ENCODE assay signal across 37 cellular contexts in genomic region chr6:118945217-118945616, GRCh38. TPM values are rescaled to one million over a fixed set of nuclear protein-coding genes. Genes with fewer than 3 reads are reported as not detected.
DNase-seq lines count a peak whose midpoint lies in the region; ATAC-seq, FAIRE-seq and TF ChIP-seq lines count a peak whose summit lies in the region.
"Had no signal": no experiment of that assay in that cellular context is flagged by ENCODE, and none has a peak within 500 bp of the region (broad histone marks: within the 10 kb centered on the region; RNA-seq: fewer than 3 reads in every experiment).

No MANE protein-coding gene starts in this region.

- no peak overlapping the region for H3K9ac ChIP-seq in HepG2 (ENCODE audit: insufficient read depth, low read depth, low read length)
- H3K9ac ChIP-seq in K562 (ENCODE audit: insufficient read depth in 1 of 2, low read depth in 2 of 2, low read length in 2 of 2) = no peak overlapping the region
- no peak overlapping the region for H3K9ac ChIP-seq in endodermal cell (ENCODE audit: extremely low read depth, low read length, poor library complexity, severe bottlenecking)
- H3K9ac ChIP-seq: BLaER1; BLaER1 treated with 17β-estradiol and CSF1 and Interleukin-3, amounts not matched to agents 10 nM and 100 nM had no signal

- POLR2A ChIA-PET in HepG2 (lab: Yijun Ruan, JAX) = no interaction called here
- POLR2A ChIA-PET in K562 (lab: Yijun Ruan, JAX) = interaction anchor here (0.7 to 0.9 kb wide), 2 partner anchors 10 to 28 kb away, joined by 3 read pairs; partner anchors contain the start of gene MCM9

- TF ChIP-seq POLR2A in HepG2 (IDR thresholded peaks at IDR 0.05; ENCODE audit: insufficient read depth in 1 of 2, low read depth in 2 of 2, low read length in 2 of 2) (no peak), right lobe of liver (IDR thresholded peaks at IDR 0.05) (no peak), K562 (conservative IDR thresholded peaks at IDR 0.05) (no peak)

- TF ChIP-seq EP300 in HepG2 (IDR thresholded peaks at IDR 0.05; ENCODE audit: low read depth in 2 of 2, low read length in 2 of 2) = no peak
- no peak for TF ChIP-seq EP300 in HepG2 (CRISPR knock-in tag; IDR thresholded peaks at IDR 0.05; ENCODE audit: borderline replicate concordance)
- TF ChIP-seq EP300 in K562 (IDR thresholded peaks at IDR 0.05; ENCODE audit: low read length) = no peak

- in situ Hi-C loops in HepG2 (cut with HindIII; ENCODE audit: extremely low pct_ligation_motif_present, low pct_unique_long_range_greater_than_20kb) = no loop called here
- in situ Hi-C loops in K562 (cut with MboI) = no loop called here

- no TSS peak for BruUV-seq in HepG2 (replicated peaks; lab: Mats Ljungman, UMichigan)
- no TSS peak for BruUV-seq in K562 (replicated peaks; lab: Mats Ljungman, UMichigan)

- ATAC-seq in HepG2 (no peak), right lobe of liver (no peak), K562 (no peak), HG02588 (IDR thresholded peaks at IDR 0.05; ENCODE audit: unreplicated experiment) (no peak), GM21381 (IDR thresholded peaks at IDR 0.05; ENCODE audit: unreplicated experiment) (no peak), GM21367 (IDR thresholded peaks at IDR 0.05; ENCODE audit: unreplicated experiment) (no peak)
- ATAC-seq: A549; CD8-positive, alpha-beta T cell had no signal

- no peak for TF ChIP-seq RAD21 in HepG2 (CRISPR knock-in tag; IDR thresholded peaks at IDR 0.05)
- no peak for TF ChIP-seq RAD21 in K562 (CRISPR knock-in tag; conservative IDR thresholded peaks at IDR 0.05 in 1 of 2, IDR thresholded peaks at IDR 0.05 in 1 of 2)

- FAIRE-seq in HepG2 (lab: Jason Lieb, UNC) (no peak), GM18507 (lab: Jason Lieb, UNC) (peak; percentile 31), K562 (lab: Jason Lieb, UNC) (no peak)
- FAIRE-seq: A204.1, A549, D721Med had no signal

- H4K20me1 ChIP-seq in HepG2 (ENCODE audit: insufficient read depth, low read length) = no peaks in the 10 kb centered on the region
- H4K20me1 ChIP-seq in K562 (replicated peaks; ENCODE audit: control insufficient read depth, insufficient read depth, low read length) = no peaks in the 10 kb centered on the region
- H4K20me1 ChIP-seq: BLaER1; BLaER1 treated with 17β-estradiol and CSF1 and Interleukin-3, amounts not matched to agents 10 nM and 100 nM had no signal

- peaks cover 73% of the 10 kb centered on the region for H3K9me3 Mint-ChIP-seq in endodermal cell

- H2AFZ ChIP-seq in HepG2 (ENCODE audit: low read length) = no peak overlapping the region
- H2AFZ ChIP-seq in K562 (ENCODE audit: low read depth, low read length) = no peak overlapping the region

- no peaks in the 10 kb centered on the region for H3K9me1 ChIP-seq in K562 (ENCODE audit: control insufficient read depth, insufficient read depth, low read length)

- H3K4me3 ChIP-seq in HepG2 (replicated peaks in 1 of 3; ENCODE audit: insufficient read depth in 1 of 3, low read depth in 2 of 3, low read length in 3 of 3) = no peak overlapping the region
- H3K4me3 ChIP-seq in right lobe of liver = no peak overlapping the region
- H3K4me3 ChIP-seq in K562 = no peak overlapping the region
- H3K4me3 ChIP-seq in endodermal cell (ENCODE audit: low read length) = peak overlapping the region; percentile 61
- H3K4me3 ChIP-seq: A549; BLaER1; BLaER1 treated with 17β-estradiol and CSF1 and Interleukin-3, amounts not matched to agents 10 nM and 100 nM had no signal

- CTCF ChIA-PET in HepG2 (lab: Yijun Ruan, JAX; ENCODE audit: low intra/inter-chr PET ratio, low total read pairs) (no interaction called here), K562 (lab: Yijun Ruan, JAX; ENCODE audit: low intra/inter-chr PET ratio) (no interaction called here)

- H3K27ac ChIP-seq in HepG2 (ENCODE audit: extremely low read length, insufficient read depth, low read length) = no peak overlapping the region
- H3K27ac ChIP-seq in right lobe of liver = no peak overlapping the region
- no peak overlapping the region for H3K27ac ChIP-seq in K562 (ENCODE audit: extremely low read depth, low read depth, low read length)
- H3K27ac ChIP-seq in endodermal cell (ENCODE audit: low read depth, low read length) = no peak overlapping the region
- H3K27ac ChIP-seq: 22Rv1; A549; BLaER1; BLaER1 treated with 17β-estradiol and CSF1 and Interleukin-3, amounts not matched to agents 10 nM and 100 nM; C4-2B had no signal

- peaks cover 27% of the 10 kb centered on the region for H3K36me3 Mint-ChIP-seq in endodermal cell (ENCODE audit: low read depth)
- H3K36me3 Mint-ChIP-seq: CD14-positive monocyte had no signal

- H3K4me1 Mint-ChIP-seq in endodermal cell = no peaks in the 10 kb centered on the region
- H3K4me1 Mint-ChIP-seq: CD14-positive monocyte; CD4-positive, alpha-beta memory T cell; CD4-positive, CD25-positive, alpha-beta regulatory T cell; CD8-positive, alpha-beta memory T cell had no signal

- no peak for DNase-seq in HepG2 (ENCODE audit: low spot score)
- DNase-seq in right lobe of liver = no peak
- no peak for DNase-seq in GM18507 (ENCODE audit: extremely low spot score, insufficient read length, low read depth)
- DNase-seq in K562 (ENCODE audit: extremely low read depth in 1 of 4, low spot score in 3 of 4) = no peak
- no peak for DNase-seq in endodermal cell
- DNase-seq: 8988T; ACHN; AML-193; BE2C; C1 segment of cervical spinal cord; Caco-2; Calu3; CD4-positive, alpha-beta memory T cell; CD4-positive, alpha-beta T cell; CD4-positive, CD25-positive, alpha-beta regulatory T cell; CD8-positive, alpha-beta memory T cell; CD8-positive, alpha-beta T cell; COR-L47; DMS 273 treated with DMSO at 0.1 percent for 48 hours; DMS153; DMS53; DMS79; DMS79 treated with DMSO at 0.1 percent for 48 hours; DND-41; EL had no signal

- H3K4me2 ChIP-seq in HepG2 (ENCODE audit: low read depth, low read length) (no peak overlapping the region), K562 (ENCODE audit: insufficient read depth, low read length) (no peak overlapping the region)
- H3K4me2 ChIP-seq: A549; BLaER1; BLaER1 treated with 17β-estradiol and CSF1 and Interleukin-3, amounts not matched to agents 10 nM and 100 nM had no signal

- H3K27me3 Mint-ChIP-seq in endodermal cell (ENCODE audit: insufficient read depth) = no peaks in the 10 kb centered on the region
- H3K27me3 Mint-ChIP-seq: B cell; CD4-positive, alpha-beta memory T cell; CD4-positive, alpha-beta T cell; CD4-positive, CD25-positive, alpha-beta regulatory T cell; CD8-positive, alpha-beta memory T cell had no signal

- H3K36me3 ChIP-seq in HepG2 (replicated peaks in 1 of 2; ENCODE audit: control insufficient read depth in 1 of 2, insufficient read depth in 2 of 2, low read length in 2 of 2) = no peaks in the 10 kb centered on the region
- H3K36me3 ChIP-seq in right lobe of liver = no peaks in the 10 kb centered on the region
- no peaks in the 10 kb centered on the region for H3K36me3 ChIP-seq in K562 (ENCODE audit: control insufficient read depth, insufficient read depth, low read length)
- H3K36me3 ChIP-seq in endodermal cell (ENCODE audit: control insufficient read depth, insufficient read depth, low read length) = peaks cover 10% of the 10 kb centered on the region
- H3K36me3 ChIP-seq: BE2C, BLaER1 had no signal

- H3K27me3 ChIP-seq in HepG2 (ENCODE audit: control insufficient read depth in 1 of 2, insufficient read depth in 2 of 2, low read length in 2 of 2) (no peaks in the 10 kb centered on the region), right lobe of liver (no peaks in the 10 kb centered on the region), K562 (ENCODE audit: control insufficient read depth in 2 of 2, insufficient read depth in 2 of 2, low read length in 2 of 2) (no peaks in the 10 kb centered on the region), endodermal cell (ENCODE audit: control insufficient read depth, insufficient read depth, low read length, poor library complexity, severe bottlenecking) (no peaks in the 10 kb centered on the region)
- H3K27me3 ChIP-seq: BE2C; BLaER1; BLaER1 treated with 17β-estradiol and CSF1 and Interleukin-3, amounts not matched to agents 10 nM and 100 nM had no signal

- intact Hi-C loops in HepG2 (cut with micrococcal nuclease; ENCODE audit: unreplicated experiment) (no loop called here), right lobe of liver (cut with DNase I) (no loop called here), K562 (cut with micrococcal nuclease) (no loop called here)

- H3K4me1 ChIP-seq in HepG2 (ENCODE audit: insufficient read depth, low read length) = no peaks in the 10 kb centered on the region
- H3K4me1 ChIP-seq in right lobe of liver = no peaks in the 10 kb centered on the region
- H3K4me1 ChIP-seq in K562 (replicated peaks in 1 of 2; ENCODE audit: control insufficient read depth in 2 of 2, insufficient read depth in 2 of 2, low read length in 2 of 2) = no peaks in the 10 kb centered on the region
- no peaks in the 10 kb centered on the region for H3K4me1 ChIP-seq in endodermal cell (ENCODE audit: control insufficient read depth, insufficient read depth, low read length)
- H3K4me1 ChIP-seq: A549; BE2C; BLaER1; BLaER1 treated with 17β-estradiol and CSF1 and Interleukin-3, amounts not matched to agents 10 nM and 100 nM; Caco-2 had no signal

- no peak for TF ChIP-seq CTCF in HepG2 (CRISPR knock-in tag; IDR thresholded peaks at IDR 0.05)
- no peak for TF ChIP-seq CTCF in right lobe of liver (IDR thresholded peaks at IDR 0.05)
- no peak for TF ChIP-seq CTCF in K562 (IDR thresholded peaks at IDR 0.05 in 2 of 3, conservative IDR thresholded peaks at IDR 0.05 in 1 of 3; ENCODE audit: insufficient read depth in 2 of 3, low read depth in 1 of 3, low read length in 3 of 3)
- TF ChIP-seq CTCF in endodermal cell (conservative IDR thresholded peaks at IDR 0.05) = no peak

- H3K27ac Mint-ChIP-seq in endodermal cell = no peak overlapping the region
- H3K27ac Mint-ChIP-seq: B cell; CD14-positive monocyte; CD4-positive, alpha-beta memory T cell; CD4-positive, alpha-beta T cell; CD8-positive, alpha-beta T cell had no signal

- H3K79me2 ChIP-seq in HepG2 (ENCODE audit: insufficient read depth, low read length) = no peaks in the 10 kb centered on the region
- H3K79me2 ChIP-seq in K562 (ENCODE audit: control insufficient read depth, insufficient read depth, low read length) = no peaks in the 10 kb centered on the region

- H3K9me3 ChIP-seq in HepG2 (ENCODE audit: low read length) (peaks cover 18% of the 10 kb centered on the region), right lobe of liver (no peaks in the 10 kb centered on the region), K562 (replicated peaks; ENCODE audit: control insufficient read depth, insufficient read depth, low read depth, low read length) (peaks cover 2% of the 10 kb centered on the region; the same call in 1 of the 2 replicates), endodermal cell (ENCODE audit: control insufficient read depth, low read length) (peaks cover 69% of the 10 kb centered on the region)
- H3K9me3 ChIP-seq: BE2C had no signal

- no peak overlapping the region for H3K4me3 Mint-ChIP-seq in endodermal cell
- H3K4me3 Mint-ChIP-seq: B cell; CD14-positive monocyte; CD4-positive, alpha-beta memory T cell; CD4-positive, alpha-beta T cell; CD4-positive, CD25-positive, alpha-beta regulatory T cell; CD8-positive, alpha-beta memory T cell; CD8-positive, alpha-beta T cell had no signal

RNA-seq across cellular contexts. Expression of gene MCM9, which starts 10.3 kb away (rescaled TPM):
- total RNA-seq in HepG2 (2016; rRNA removed; fragmentation: Illumina TruSeq; extraction: Trizol) = 11.6 and 17.2 TPM in 2 replicates
- total RNA-seq in HepG2 (2016; cell fraction: cytosol; rRNA removed; fragmentation: Illumina TruSeq; extraction: Trizol; ENCODE audit: low read depth) = 2.7 and 2.9 TPM in 2 replicates
- total RNA-seq in HepG2 (2016; cell fraction: insoluble cytoplasmic fraction; rRNA removed; fragmentation: Illumina TruSeq; extraction: Trizol) = 10.8 and 16.0 TPM in 2 replicates
- 5.0 TPM in 2 replicates for total RNA-seq in HepG2 (2016; cell fraction: membrane; rRNA removed; fragmentation: Illumina TruSeq; extraction: Trizol)
- total RNA-seq in HepG2 (2016; cell fraction: nucleus; rRNA removed; fragmentation: Illumina TruSeq; extraction: Trizol) = 37.0 and 37.6 TPM in 2 replicates
- 3.3 and 3.8 TPM in 2 replicates for polyA plus RNA-seq in HepG2 (2011; rRNA removed)
- polyA plus RNA-seq in HepG2 (2011; cell fraction: cytosol; rRNA removed) = 1.4 and 1.7 TPM in 2 replicates
- 10.2 and 12.2 TPM in 2 replicates for polyA plus RNA-seq in HepG2 (2011; cell fraction: nucleus; rRNA removed)
- polyA plus RNA-seq in HepG2 (2012) = 6.7 and 8.7 TPM in 2 replicates
- polyA plus RNA-seq in HepG2 (2016; cell fraction: cytosol; fragmentation: Illumina TruSeq; extraction: Trizol; ENCODE audit: low read depth) = 0.57 and 0.58 TPM in 2 replicates
- 5.1 and 5.7 TPM in 2 replicates for polyA plus RNA-seq in HepG2 (2016; cell fraction: insoluble cytoplasmic fraction; fragmentation: Illumina TruSeq; extraction: Trizol; ENCODE audit: low read depth)
- 1.4 TPM in 2 replicates for polyA plus RNA-seq in HepG2 (2016; cell fraction: membrane; fragmentation: Illumina TruSeq; extraction: Trizol; ENCODE audit: low read depth)
- polyA plus RNA-seq in HepG2 (2016; cell fraction: nucleus; fragmentation: Illumina TruSeq; extraction: Trizol; ENCODE audit: insufficient read depth, low read depth) = 24.3 and 25.6 TPM in 2 replicates
- 7.4 and 13.2 TPM in 2 replicates for polyA minus RNA-seq in HepG2 (2011; rRNA and poly(A)+ RNA removed; ENCODE audit: low replicate concordance)
- 4.0 and 5.6 TPM in 2 replicates for polyA minus RNA-seq in HepG2 (2011; cell fraction: cytosol; rRNA and poly(A)+ RNA removed)
- polyA minus RNA-seq in HepG2 (2011; cell fraction: nucleus; rRNA and poly(A)+ RNA removed) = 53.5 and 55.6 TPM in 2 replicates
- total RNA-seq in right lobe of liver = 1 to 10 TPM; 4.3 to 7.6 (median 6.9) TPM
- 53.3 and 93.6 TPM in 2 replicates for total RNA-seq in K562 (2011; cell fraction: chromatin; rRNA removed; ENCODE audit: low replicate concordance)
- 21.1 and 21.2 TPM in 2 replicates for total RNA-seq in K562 (2011; cell fraction: nucleolus; rRNA removed)
- total RNA-seq in K562 (2011; cell fraction: nucleoplasm; rRNA removed) = 36.7 and 42.6 TPM in 2 replicates
- total RNA-seq in K562 (2014; rRNA removed) = 8.2 and 8.6 TPM in 2 replicates
- 16.7 and 18.2 TPM in 2 replicates for total RNA-seq in K562 (2014; rRNA removed; fragmentation: Illumina TruSeq; extraction: Trizol)
- 13.7 and 16.3 TPM in 2 replicates for total RNA-seq in K562 (2015; rRNA removed; fragmentation: Illumina TruSeq; extraction: Trizol)
- total RNA-seq in K562 (2021) = 13.1 and 16.7 TPM in 2 replicates
- 9.9 and 13.1 TPM in 2 replicates for polyA plus RNA-seq in K562 (2011; rRNA removed)
- polyA plus RNA-seq in K562 (2011; cell fraction: cytosol; rRNA removed) = 2.1 and 4.2 TPM in 2 replicates
- polyA plus RNA-seq in K562 (2011; cell fraction: nucleus; rRNA removed) = 20.1 and 22.3 TPM in 2 replicates
- 8.9 and 10.5 TPM in 2 replicates for polyA plus RNA-seq in K562 (2012)
- polyA plus RNA-seq in K562 (2014; fragmentation: Illumina TruSeq; extraction: Trizol) = 10.3 and 11.6 TPM in 2 replicates
- polyA plus RNA-seq in K562 (2014; fragmentation: Nextera tagmentation; extraction: Ambion mirVana) = 1 to 10 TPM; 4.8 to 5.8 TPM
- 9.1 and 10.7 TPM in 2 replicates for polyA plus RNA-seq in K562 (2014; rRNA removed)
- polyA minus RNA-seq in K562 (2011; rRNA and poly(A)+ RNA removed) = 29.3 and 32.8 TPM in 2 replicates
- 8.1 and 10.8 TPM in 2 replicates for polyA minus RNA-seq in K562 (2011; cell fraction: cytosol; rRNA and poly(A)+ RNA removed)
- 27.1 and 35.7 TPM in 2 replicates for polyA minus RNA-seq in K562 (2011; cell fraction: nucleus; rRNA and poly(A)+ RNA removed)
- 10 to 100 TPM; 17.8 to 21.2 TPM for total RNA-seq in endodermal cell
- 12.3 TPM for polyA plus RNA-seq in endodermal cell (2013, experiment 1 of 2)
- polyA plus RNA-seq in endodermal cell (2013, experiment 2 of 2) = 11.7 TPM

RNA-seq across cellular contexts. Expression of gene ASF1A, which starts 51.3 kb away (rescaled TPM):
- total RNA-seq in HepG2 (2016; rRNA removed; fragmentation: Illumina TruSeq; extraction: Trizol) (49.9 and 85.2 TPM in 2 replicates), right lobe of liver (10 to 100 TPM in 2 of 6 experiments, 1 to 10 TPM in 4; 5.8 to 15.3 (median 8.3) TPM), K562 (2014; rRNA removed) (31.8 and 34.6 TPM in 2 replicates), K562 (2014; rRNA removed; fragmentation: Illumina TruSeq; extraction: Trizol) (45.3 and 49.5 TPM in 2 replicates), K562 (2015; rRNA removed; fragmentation: Illumina TruSeq; extraction: Trizol) (28.8 and 31.5 TPM in 2 replicates), K562 (2021) (42.4 and 49.4 TPM in 2 replicates), endodermal cell (10 to 100 TPM; 44.5 to 54.9 TPM)
- total RNA-seq in HepG2 (2016; cell fraction: cytosol; rRNA removed; fragmentation: Illumina TruSeq; extraction: Trizol; ENCODE audit: low read depth) = 17.0 and 17.9 TPM in 2 replicates
- 54.7 and 88.6 TPM in 2 replicates for total RNA-seq in HepG2 (2016; cell fraction: insoluble cytoplasmic fraction; rRNA removed; fragmentation: Illumina TruSeq; extraction: Trizol)
- total RNA-seq in HepG2 (2016; cell fraction: membrane; rRNA removed; fragmentation: Illumina TruSeq; extraction: Trizol) = 30.4 and 36.4 TPM in 2 replicates
- total RNA-seq in HepG2 (2016; cell fraction: nucleus; rRNA removed; fragmentation: Illumina TruSeq; extraction: Trizol) = 29.6 and 32.2 TPM in 2 replicates
- polyA plus RNA-seq in HepG2 (2011; rRNA removed) (10.3 and 14.5 TPM in 2 replicates), K562 (2011; rRNA removed) (26.8 and 37.0 TPM in 2 replicates), K562 (2014; fragmentation: Illumina TruSeq; extraction: Trizol) (35.0 and 36.2 TPM in 2 replicates), K562 (2014; fragmentation: Nextera tagmentation; extraction: Ambion mirVana) (10 to 100 TPM; 32.1 to 34.8 TPM), K562 (2014; rRNA removed) (33.2 and 34.5 TPM in 2 replicates)
- 7.0 and 7.5 TPM in 2 replicates for polyA plus RNA-seq in HepG2 (2011; cell fraction: cytosol; rRNA removed)
- polyA plus RNA-seq in HepG2 (2011; cell fraction: nucleus; rRNA removed) = 4.1 and 5.1 TPM in 2 replicates
- polyA plus RNA-seq in HepG2 (2012) = 19.9 and 21.0 TPM in 2 replicates
- 7.8 and 9.6 TPM in 2 replicates for polyA plus RNA-seq in HepG2 (2016; cell fraction: cytosol; fragmentation: Illumina TruSeq; extraction: Trizol; ENCODE audit: low read depth)
- polyA plus RNA-seq in HepG2 (2016; cell fraction: insoluble cytoplasmic fraction; fragmentation: Illumina TruSeq; extraction: Trizol; ENCODE audit: low read depth) = 78.3 and 79.2 TPM in 2 replicates
- 15.4 and 16.4 TPM in 2 replicates for polyA plus RNA-seq in HepG2 (2016; cell fraction: membrane; fragmentation: Illumina TruSeq; extraction: Trizol; ENCODE audit: low read depth)
- 33.6 and 34.4 TPM in 2 replicates for polyA plus RNA-seq in HepG2 (2016; cell fraction: nucleus; fragmentation: Illumina TruSeq; extraction: Trizol; ENCODE audit: insufficient read depth, low read depth)
- polyA minus RNA-seq in HepG2 (2011; rRNA and poly(A)+ RNA removed; ENCODE audit: low replicate concordance) = 7.9 and 11.6 TPM in 2 replicates
- 10.0 and 11.0 TPM in 2 replicates for polyA minus RNA-seq in HepG2 (2011; cell fraction: cytosol; rRNA and poly(A)+ RNA removed)
- 17.8 and 22.7 TPM in 2 replicates for polyA minus RNA-seq in HepG2 (2011; cell fraction: nucleus; rRNA and poly(A)+ RNA removed)
- 12.1 and 19.2 TPM in 2 replicates for total RNA-seq in K562 (2011; cell fraction: chromatin; rRNA removed; ENCODE audit: low replicate concordance)
- 6.8 and 7.5 TPM in 2 replicates for total RNA-seq in K562 (2011; cell fraction: nucleolus; rRNA removed)
- 8.8 and 12.4 TPM in 2 replicates for total RNA-seq in K562 (2011; cell fraction: nucleoplasm; rRNA removed)
- polyA plus RNA-seq in K562 (2011; cell fraction: cytosol; rRNA removed) = 9.0 and 9.9 TPM in 2 replicates
- polyA plus RNA-seq in K562 (2011; cell fraction: nucleus; rRNA removed) = 7.4 and 10.5 TPM in 2 replicates
- 24.5 and 25.5 TPM in 2 replicates for polyA plus RNA-seq in K562 (2012)
- 23.1 and 25.9 TPM in 2 replicates for polyA minus RNA-seq in K562 (2011; rRNA and poly(A)+ RNA removed)
- 7.7 and 13.6 TPM in 2 replicates for polyA minus RNA-seq in K562 (2011; cell fraction: cytosol; rRNA and poly(A)+ RNA removed)
- polyA minus RNA-seq in K562 (2011; cell fraction: nucleus; rRNA and poly(A)+ RNA removed) = 13.7 and 21.2 TPM in 2 replicates
- polyA plus RNA-seq in endodermal cell (2013, experiment 1 of 2) = 33.6 TPM
- 34.8 TPM for polyA plus RNA-seq in endodermal cell (2013, experiment 2 of 2)
